Comparison of ENCODE assay signal across 9 cellular contexts in the genomic region with DNA sequence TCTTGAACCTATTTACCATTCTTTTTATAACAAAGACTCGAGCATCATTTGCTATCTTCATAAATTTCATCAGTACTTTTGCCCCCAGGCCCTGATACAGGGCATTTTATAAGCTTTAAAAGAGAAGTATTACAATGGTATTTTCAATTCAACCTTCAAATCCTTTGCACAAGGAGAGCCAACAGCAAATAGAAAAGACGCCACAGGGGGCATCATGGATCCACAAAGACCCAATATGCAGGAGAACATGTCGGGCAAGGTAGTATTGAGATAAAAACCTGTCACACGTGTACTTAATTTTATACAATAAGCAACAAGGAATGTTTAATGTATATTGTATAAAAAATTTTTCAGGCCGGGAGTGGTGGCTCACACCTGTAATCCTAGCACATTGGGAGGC. TPM values are rescaled to one million over a fixed set of nuclear protein-coding genes. Genes with fewer than 3 reads are reported as not detected.
DNase-seq lines count a peak whose midpoint lies in the region; ATAC-seq and TF ChIP-seq lines count a peak whose summit lies in the region.
"Had no signal": no experiment of that assay in that cellular context is flagged by ENCODE, and none has a peak within 500 bp of the region (broad histone marks: within the 10 kb centered on the region; RNA-seq: fewer than 3 reads in every experiment).

No MANE protein-coding gene starts in this region.

- H3K27me3 Mint-ChIP-seq in T-helper 1 cell treated with Interleukin-12 subunit alpha and Interleukin-12 subunit beta and Interleukin-4 antibody, amounts not matched to agents 30 μg/mL and 1 μg/mL, for 36 hours (ENCODE audit: low read depth): no peaks in the 10 kb centered on the region
- no peaks in the 10 kb centered on the region for H3K27me3 Mint-ChIP-seq in stimulated activated memory B cell treated with anti-CD40 and anti-IgM and Interleukin-4, amounts not matched to agents 10 μg/mL and 1 μg/mL and 100 μg/mL, for 72 hours

- H3K27me3 ChIP-seq in SJSA1 (replicated peaks) (no peaks in the 10 kb centered on the region), foreskin keratinocyte (no peaks in the 10 kb centered on the region)

- peak overlapping the region; percentile 63 for H3K27ac ChIP-seq in SJSA1
- peak overlapping the region; percentile 23 for H3K27ac ChIP-seq in foreskin keratinocyte

- ATAC-seq in foreskin keratinocyte: no peak
- ATAC-seq in stimulated activated memory B cell treated with anti-CD40 and anti-IgM and Interleukin-4, amounts not matched to agents 10 μg/mL and 1 μg/mL and 100 μg/mL, for 72 hours: no peak

- H3K36me3 ChIP-seq in SJSA1: peaks cover 42% of the 10 kb centered on the region

- H3K9me3 ChIP-seq in SJSA1 (replicated peaks): no peaks in the 10 kb centered on the region

- peaks cover 44% of the 10 kb centered on the region for H3K36me3 Mint-ChIP-seq in T-helper 1 cell treated with Interleukin-12 subunit alpha and Interleukin-12 subunit beta and Interleukin-4 antibody, amounts not matched to agents 30 μg/mL and 1 μg/mL, for 36 hours (ENCODE audit: low read depth)
- peaks cover 61% of the 10 kb centered on the region for H3K36me3 Mint-ChIP-seq in stimulated activated memory B cell treated with anti-CD40 and anti-IgM and Interleukin-4, amounts not matched to agents 10 μg/mL and 1 μg/mL and 100 μg/mL, for 72 hours

- peak overlapping the region; percentile 61 for H3K27ac Mint-ChIP-seq in T-helper 1 cell treated with Interleukin-12 subunit alpha and Interleukin-12 subunit beta and Interleukin-4 antibody, amounts not matched to agents 30 μg/mL and 1 μg/mL, for 36 hours
- H3K27ac Mint-ChIP-seq in stimulated activated memory B cell treated with anti-CD40 and anti-IgM and Interleukin-4, amounts not matched to agents 10 μg/mL and 1 μg/mL and 100 μg/mL, for 72 hours: peak overlapping the region; percentile 90

- H3K4me1 ChIP-seq in SJSA1 (replicated peaks): peaks cover 60% of the 10 kb centered on the region
- H3K4me1 ChIP-seq in foreskin keratinocyte: peaks cover 15% of the 10 kb centered on the region

- H3K4me1 Mint-ChIP-seq in T-helper 1 cell treated with Interleukin-12 subunit alpha and Interleukin-12 subunit beta and Interleukin-4 antibody, amounts not matched to agents 30 μg/mL and 1 μg/mL, for 36 hours (ENCODE audit: low read depth): peaks cover 65% of the 10 kb centered on the region
- H3K4me1 Mint-ChIP-seq in stimulated activated memory B cell treated with anti-CD40 and anti-IgM and Interleukin-4, amounts not matched to agents 10 μg/mL and 1 μg/mL and 100 μg/mL, for 72 hours: peaks cover 84% of the 10 kb centered on the region

- no peak overlapping the region for H3K4me3 Mint-ChIP-seq in T-helper 1 cell treated with Interleukin-12 subunit alpha and Interleukin-12 subunit beta and Interleukin-4 antibody, amounts not matched to agents 30 μg/mL and 1 μg/mL, for 36 hours
- H3K4me3 Mint-ChIP-seq in stimulated activated memory B cell treated with anti-CD40 and anti-IgM and Interleukin-4, amounts not matched to agents 10 μg/mL and 1 μg/mL and 100 μg/mL, for 72 hours: no peak overlapping the region

- TF ChIP-seq CTCF in foreskin keratinocyte (conservative IDR thresholded peaks at IDR 0.05): peak; percentile 20

- H3K4me3 ChIP-seq in SJSA1: no peak overlapping the region

- no peak for DNase-seq in T-helper 1 cell
- no peak for DNase-seq in SJSA1 (ENCODE audit: low read depth in 1 of 2, low spot score in 2 of 2)
- DNase-seq in foreskin keratinocyte: no peak
- DNase-seq in activated CD4-positive, CD25-positive, alpha-beta regulatory T cell treated with anti-CD3 and anti-CD28 coated beads, Interleukin-2, amount 50 U/mL, for 72 hours: no peak
- no peak for DNase-seq in NCI-H1694 treated with DMSO at 0.1 percent for 48 hours (lab: John Stamatoyannopoulos, UW)
- no peak for DNase-seq in foreskin melanocyte
- DNase-seq: activated gamma-delta T cell treated with Interleukin-2 at 50 U/mL for 16 hours had no signal

- H3K9me3 Mint-ChIP-seq in T-helper 1 cell treated with Interleukin-12 subunit alpha and Interleukin-12 subunit beta and Interleukin-4 antibody, amounts not matched to agents 30 μg/mL and 1 μg/mL, for 36 hours: no peaks in the 10 kb centered on the region
- H3K9me3 Mint-ChIP-seq in stimulated activated memory B cell treated with anti-CD40 and anti-IgM and Interleukin-4, amounts not matched to agents 10 μg/mL and 1 μg/mL and 100 μg/mL, for 72 hours: no peaks in the 10 kb centered on the region

RNA-seq across cellular contexts. Expression of a gene that starts 10.2 kb away (rescaled TPM):
- total RNA-seq in SJSA1 (2014; rRNA removed; shearing (Covaris generic)): 3.7 and 5.5 TPM in 2 replicates
- 4.5 and 6.4 TPM in 2 replicates for total RNA-seq in foreskin keratinocyte
- polyA plus RNA-seq in foreskin keratinocyte: 4.8 and 7.1 TPM in 2 replicates

RNA-seq across cellular contexts. Expression of a gene that starts 44.7 kb away (rescaled TPM):
- not detected in 2 replicates for total RNA-seq in SJSA1 (2014; rRNA removed; shearing (Covaris generic))
- total RNA-seq in foreskin keratinocyte: not detected in 2 replicates
- polyA plus RNA-seq in foreskin keratinocyte: not detected in 2 replicates
